21 cellular contexts compared by ENCODE assay signal in the genomic region with DNA sequence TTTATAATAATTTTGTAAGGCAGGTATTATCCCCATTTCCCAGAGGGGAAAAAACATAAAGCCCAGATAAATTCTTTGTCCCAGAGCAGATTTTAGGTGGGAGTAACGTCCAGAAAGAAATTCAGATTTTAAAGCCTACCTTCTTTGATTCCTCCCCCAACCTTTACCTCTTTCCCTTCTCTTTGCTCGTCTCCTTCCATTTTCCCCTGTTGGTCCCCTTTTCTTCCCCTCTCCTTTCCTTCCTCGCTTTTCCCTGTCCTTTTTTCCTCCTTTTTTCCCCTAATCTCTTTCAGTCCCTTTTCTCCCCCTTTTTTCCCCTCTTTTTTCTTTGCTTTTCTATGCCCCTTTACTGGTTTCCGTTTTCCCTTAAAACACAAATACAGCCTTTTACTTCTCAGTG. TPM values are rescaled to one million over a fixed set of nuclear protein-coding genes. Genes with fewer than 3 reads are reported as not detected.
DNase-seq lines count a peak whose midpoint lies in the region; ATAC-seq, FAIRE-seq and TF ChIP-seq lines count a peak whose summit lies in the region.
"Had no signal": no experiment of that assay in that cellular context is flagged by ENCODE, and none has a peak within 500 bp of the region (broad histone marks: within the 10 kb centered on the region; RNA-seq: fewer than 3 reads in every experiment).

No MANE protein-coding gene starts in this region.

- in situ Hi-C loops in HepG2 (cut with HindIII; ENCODE audit: extremely low pct_ligation_motif_present, low pct_unique_long_range_greater_than_20kb), result no loop called here

- no peak for TF ChIP-seq EP300 in HepG2 (IDR thresholded peaks at IDR 0.05; ENCODE audit: low read depth in 2 of 2, low read length in 2 of 2)
- TF ChIP-seq EP300 in HepG2 (CRISPR knock-in tag; IDR thresholded peaks at IDR 0.05; ENCODE audit: borderline replicate concordance), result no peak
- TF ChIP-seq EP300 in H1 (IDR thresholded peaks at IDR 0.05; ENCODE audit: borderline replicate concordance in 1 of 2, low read depth in 2 of 2, low read length in 2 of 2), result no peak

- CTCF ChIA-PET in HepG2 (lab: Yijun Ruan, JAX; ENCODE audit: low intra/inter-chr PET ratio, low total read pairs), result no interaction called here
- CTCF ChIA-PET in H1 (lab: Charles Lee; ENCODE audit: partially characterized antibody), result no interaction called here

- TF ChIP-seq POLR2A in HepG2 (IDR thresholded peaks at IDR 0.05; ENCODE audit: insufficient read depth in 1 of 2, low read depth in 2 of 2, low read length in 2 of 2), result no peak
- no peak for TF ChIP-seq POLR2A in right lobe of liver (IDR thresholded peaks at IDR 0.05)
- TF ChIP-seq POLR2A in H1 (IDR thresholded peaks at IDR 0.05; ENCODE audit: control extremely low read depth in 1 of 2, low read depth in 2 of 2, low read length in 2 of 2), result no peak

- no peak overlapping the region for H4K5ac ChIP-seq in H1 (ENCODE audit: insufficient read length, low read depth, low read length)

- no peak overlapping the region for H3K56ac ChIP-seq in H1 (replicated peaks; ENCODE audit: insufficient read length, low read depth, low read length)

- TF ChIP-seq CTCF in HepG2 (CRISPR knock-in tag; IDR thresholded peaks at IDR 0.05) (no peak), right lobe of liver (IDR thresholded peaks at IDR 0.05) (no peak), H1 (IDR thresholded peaks at IDR 0.05; ENCODE audit: control extremely low read depth in 1 of 3, insufficient read depth in 1 of 3, low read depth in 1 of 3, low read length in 3 of 3) (no peak), type B pancreatic cell (conservative IDR thresholded peaks at IDR 0.05) (no peak)

- H4K20me1 ChIP-seq in HepG2 (ENCODE audit: insufficient read depth, low read length), result no peaks in the 10 kb centered on the region
- H4K20me1 ChIP-seq in H1 (replicated peaks in 1 of 2; ENCODE audit: control insufficient read depth in 1 of 2, insufficient read depth in 2 of 2, low read length in 2 of 2), result no peaks in the 10 kb centered on the region
- H4K20me1 ChIP-seq: BLaER1 treated with 17β-estradiol and CSF1 and Interleukin-3, amounts not matched to agents 10 nM and 100 nM had no signal

- H4K8ac ChIP-seq in H1 (ENCODE audit: extremely low read depth, insufficient read depth, low read length), result no peak overlapping the region

- H3K14ac ChIP-seq in H1 (ENCODE audit: insufficient read length), result no peak overlapping the region

- H2BK120ac ChIP-seq in H1 (replicated peaks; ENCODE audit: low read depth, low read length), result no peak overlapping the region

- no peak overlapping the region for H3K9ac ChIP-seq in HepG2 (ENCODE audit: insufficient read depth, low read depth, low read length)
- H3K9ac ChIP-seq in H1 (replicated peaks in 1 of 4; ENCODE audit: extremely low read depth in 1 of 4, low read depth in 3 of 4, low read length in 3 of 4), result no peak overlapping the region
- H3K9ac ChIP-seq: BLaER1 treated with 17β-estradiol and CSF1 and Interleukin-3, amounts not matched to agents 10 nM and 100 nM had no signal

- BruUV-seq in HepG2 (replicated peaks; lab: Mats Ljungman, UMichigan), result no TSS peak

- H4K91ac ChIP-seq in H1 (replicated peaks; ENCODE audit: insufficient read length, low read length), result no peak overlapping the region

- TF ChIP-seq RAD21 in HepG2 (CRISPR knock-in tag; IDR thresholded peaks at IDR 0.05) (no peak), H1 (IDR thresholded peaks at IDR 0.05 in 1 of 2, conservative IDR thresholded peaks at IDR 0.05 in 1 of 2; ENCODE audit: low read depth in 2 of 2, low read length in 2 of 2) (no peak)

- H3K9me3 ChIP-seq in HepG2 (ENCODE audit: low read length) (no peaks in the 10 kb centered on the region), right lobe of liver (no peaks in the 10 kb centered on the region), H1 (ENCODE audit: insufficient read depth in 2 of 2, low read depth in 1 of 2, low read length in 1 of 2) (no peaks in the 10 kb centered on the region)
- H3K9me3 ChIP-seq: A549; BLaER1 treated with 17β-estradiol and CSF1 and Interleukin-3, amounts not matched to agents 10 nM and 100 nM; Caco-2 had no signal

- H2BK12ac ChIP-seq in H1 (ENCODE audit: low read depth, low read length), result no peak overlapping the region

- H3K79me2 ChIP-seq in HepG2 (ENCODE audit: insufficient read depth, low read length) (no peaks in the 10 kb centered on the region), H1 (ENCODE audit: control insufficient read depth in 1 of 2, insufficient read depth in 2 of 2, low read length in 2 of 2) (no peaks in the 10 kb centered on the region)

- FAIRE-seq in HepG2 (lab: Jason Lieb, UNC) (no peak), H1 (lab: Jason Lieb, UNC) (no peak)
- FAIRE-seq: A549, G401.6, GM12891, GM19239 had no signal

- no peak overlapping the region for H3K18ac ChIP-seq in H1 (ENCODE audit: extremely low read depth, low read length)

- H3K4me3 ChIP-seq in HepG2 (replicated peaks in 1 of 3; ENCODE audit: insufficient read depth in 1 of 3, low read depth in 2 of 3, low read length in 3 of 3) (no peak overlapping the region), right lobe of liver (no peak overlapping the region), H1 (ENCODE audit: extremely low read depth in 1 of 4, insufficient read depth in 2 of 4, low read depth in 3 of 4, low read length in 4 of 4) (no peak overlapping the region)
- H3K4me3 ChIP-seq: A549; BLaER1 treated with 17β-estradiol and CSF1 and Interleukin-3, amounts not matched to agents 10 nM and 100 nM had no signal

- no peak overlapping the region for H3K4ac ChIP-seq in H1 (replicated peaks; ENCODE audit: insufficient read length, low read depth, low read length)

- peak overlapping the region; percentile 22 for H3K27ac Mint-ChIP-seq in type B pancreatic cell
- H3K27ac Mint-ChIP-seq: B cell; CD4-positive, alpha-beta T cell; CD8-positive, alpha-beta T cell had no signal

- H3K36me3 ChIP-seq in HepG2 (replicated peaks in 1 of 2; ENCODE audit: control insufficient read depth in 1 of 2, insufficient read depth in 2 of 2, low read length in 2 of 2), result no peaks in the 10 kb centered on the region
- H3K36me3 ChIP-seq in right lobe of liver, result no peaks in the 10 kb centered on the region
- no peaks in the 10 kb centered on the region for H3K36me3 ChIP-seq in H1 (ENCODE audit: control insufficient read depth in 2 of 4, insufficient read depth in 4 of 4, low read length in 3 of 4)
- H3K36me3 ChIP-seq: BLaER1 treated with 17β-estradiol and CSF1 and Interleukin-3, amounts not matched to agents 10 nM and 100 nM had no signal

- DNase-seq in HepG2 (ENCODE audit: low spot score) (no peak), right lobe of liver (no peak), H1 (ENCODE audit: low read depth in 1 of 2, low spot score in 2 of 2) (no peak), type B pancreatic cell (ENCODE audit: extremely low spot score, unreplicated experiment) (no peak), NCI-H345 treated with DMSO at 0.1 percent for 48 hours (lab: John Stamatoyannopoulos, UW; ENCODE audit: unreplicated experiment) (no peak), T-helper 9 cell (no peak)
- DNase-seq: AML-193; Caco-2; Calu3; CD4-positive, alpha-beta T cell; CD8-positive, alpha-beta T cell; DMS79 treated with DMSO at 0.1 percent for 48 hours; GF-D8 had no signal

- 27% methylated on average over 4 of the region's 4 CpGs for WGBS in HepG2 (ENCODE audit: low lambda C conversion rate)
- 69% methylated on average over 3 of the region's 4 CpGs for WGBS in right lobe of liver (ENCODE audit: insufficient coverage, low coverage, low lambda C conversion rate, missing lambda C conversion rate)
- WGBS in H1 (ENCODE audit: extremely low coverage in 1 of 2, insufficient coverage in 1 of 2, insufficient read length in 1 of 2, insufficient replicate concordance in 2 of 2, low coverage in 1 of 2, low lambda C conversion rate in 2 of 2, missing lambda C conversion rate in 1 of 2), 2 experiments, result 82% methylated on average over 4 of the region's 4 CpGs; no CpG with 5 or more reads in 1 of the 2 experiments

- ATAC-seq in HepG2 (no peak), right lobe of liver (no peak)
- ATAC-seq: A549; CD8-positive, alpha-beta T cell had no signal

- intact Hi-C loops in HepG2 (cut with micrococcal nuclease; ENCODE audit: unreplicated experiment), result no loop called here
- intact Hi-C loops in right lobe of liver (cut with DNase I), result no loop called here

- POLR2A ChIA-PET in HepG2 (lab: Yijun Ruan, JAX) (no interaction called here), H1 (lab: Charles Lee; ENCODE audit: partially characterized antibody) (no interaction called here)

- H3K4me1 ChIP-seq in HepG2 (ENCODE audit: insufficient read depth, low read length) (no peaks in the 10 kb centered on the region), right lobe of liver (no peaks in the 10 kb centered on the region), H1 (replicated peaks in 1 of 4; ENCODE audit: control insufficient read depth in 3 of 4, insufficient read depth in 4 of 4, low read length in 3 of 4) (no peaks in the 10 kb centered on the region)
- H3K4me1 ChIP-seq: A549; BLaER1 treated with 17β-estradiol and CSF1 and Interleukin-3, amounts not matched to agents 10 nM and 100 nM; Caco-2 had no signal

- H3K9me3 Mint-ChIP-seq in type B pancreatic cell, result no peaks in the 10 kb centered on the region
- H3K9me3 Mint-ChIP-seq: CD4-positive, alpha-beta T cell; CD8-positive, alpha-beta T cell had no signal

- no peak overlapping the region for H2AK5ac ChIP-seq in H1 (ENCODE audit: low read depth, low read length)

- no peaks in the 10 kb centered on the region for H3K27me3 ChIP-seq in HepG2 (ENCODE audit: control insufficient read depth in 1 of 2, insufficient read depth in 2 of 2, low read length in 2 of 2)
- no peaks in the 10 kb centered on the region for H3K27me3 ChIP-seq in right lobe of liver
- no peaks in the 10 kb centered on the region for H3K27me3 ChIP-seq in H1 (replicated peaks in 1 of 4; ENCODE audit: control insufficient read depth in 3 of 4, extremely low read depth in 1 of 4, insufficient read depth in 3 of 4, low read length in 3 of 4)
- H3K27me3 ChIP-seq: BLaER1 treated with 17β-estradiol and CSF1 and Interleukin-3, amounts not matched to agents 10 nM and 100 nM had no signal

- no peak overlapping the region for H2BK5ac ChIP-seq in H1 (ENCODE audit: low read depth, low read length)

- no peaks in the 10 kb centered on the region for H3K4me1 Mint-ChIP-seq in type B pancreatic cell (ENCODE audit: unreplicated experiment)
- H3K4me1 Mint-ChIP-seq: B cell had no signal

- H2BK20ac ChIP-seq in H1 (ENCODE audit: low read length), result no peak overlapping the region

- H3K4me2 ChIP-seq in HepG2 (ENCODE audit: low read depth, low read length) (no peak overlapping the region), H1 (ENCODE audit: insufficient read depth in 1 of 2, low read depth in 2 of 2, low read length in 2 of 2) (no peak overlapping the region)
- H3K4me2 ChIP-seq: A549; BLaER1 treated with 17β-estradiol and CSF1 and Interleukin-3, amounts not matched to agents 10 nM and 100 nM had no signal

- no peak overlapping the region for H2BK15ac ChIP-seq in H1 (ENCODE audit: low read length)

- no peaks in the 10 kb centered on the region for H3K27me3 Mint-ChIP-seq in type B pancreatic cell

- H3K36me3 Mint-ChIP-seq in type B pancreatic cell, result no peaks in the 10 kb centered on the region
- H3K36me3 Mint-ChIP-seq: CD8-positive, alpha-beta T cell had no signal

- H3K79me1 ChIP-seq in H1 (ENCODE audit: low read depth, low read length), result no peaks in the 10 kb centered on the region

- H2AFZ ChIP-seq in HepG2 (ENCODE audit: low read length) (no peak overlapping the region), H1 (ENCODE audit: low read length) (peak overlapping the region; percentile 57; the same call in 1 of the 2 replicates)

- H3K23ac ChIP-seq in H1 (ENCODE audit: insufficient read length), result no peak overlapping the region

- H3K4me3 Mint-ChIP-seq in type B pancreatic cell, result no peak overlapping the region
- H3K4me3 Mint-ChIP-seq: B cell; CD4-positive, alpha-beta T cell; CD8-positive, alpha-beta T cell had no signal

- H3K27ac ChIP-seq in HepG2 (ENCODE audit: extremely low read length, insufficient read depth, low read length), result no peak overlapping the region
- no peak overlapping the region for H3K27ac ChIP-seq in right lobe of liver
- no peak overlapping the region for H3K27ac ChIP-seq in H1 (ENCODE audit: low read depth, low read length)
- H3K27ac ChIP-seq: 22Rv1; A549; BLaER1 treated with 17β-estradiol and CSF1 and Interleukin-3, amounts not matched to agents 10 nM and 100 nM; C4-2B had no signal

- no peaks in the 10 kb centered on the region for H3K23me2 ChIP-seq in H1 (ENCODE audit: low read depth, low read length)

RNA-seq across cellular contexts. Expression of a gene that starts 11.0 kb away (rescaled TPM):
- total RNA-seq in HepG2 (2016; rRNA removed; fragmentation: Illumina TruSeq; extraction: Trizol) (0.84 and 1.4 TPM in 2 replicates), right lobe of liver (1 to 10 TPM; 1.7 to 9.6 (median 4.3) TPM), type B pancreatic cell (ENCODE audit: low replicate concordance) (4.7 and 5.5 TPM in 2 replicates)
- total RNA-seq in HepG2 (2016; cell fraction: cytosol; rRNA removed; fragmentation: Illumina TruSeq; extraction: Trizol; ENCODE audit: low read depth), result 0.79 and 1.4 TPM in 2 replicates
- 0.91 and 1.5 TPM in 2 replicates for total RNA-seq in HepG2 (2016; cell fraction: insoluble cytoplasmic fraction; rRNA removed; fragmentation: Illumina TruSeq; extraction: Trizol)
- 0.62 and 0.86 TPM in 2 replicates for total RNA-seq in HepG2 (2016; cell fraction: membrane; rRNA removed; fragmentation: Illumina TruSeq; extraction: Trizol)
- 1.4 and 5.7 TPM in 2 replicates for total RNA-seq in HepG2 (2016; cell fraction: nucleus; rRNA removed; fragmentation: Illumina TruSeq; extraction: Trizol)
- polyA plus RNA-seq in HepG2 (2011; rRNA removed) (0.51 and 1.4 TPM in 2 replicates), H1 (2011; rRNA removed) (0.05 and 0.09 TPM in 2 replicates)
- polyA plus RNA-seq in HepG2 (2011; cell fraction: cytosol; rRNA removed), result 0.23 and 0.54 TPM in 2 replicates
- polyA plus RNA-seq in HepG2 (2011; cell fraction: nucleus; rRNA removed), result 1.2 and 1.6 TPM in 2 replicates
- 0.39 and 0.59 TPM in 2 replicates for polyA plus RNA-seq in HepG2 (2012)
- polyA plus RNA-seq in HepG2 (2016; cell fraction: cytosol; fragmentation: Illumina TruSeq; extraction: Trizol; ENCODE audit: low read depth), result 0.08 and 0.09 TPM in 2 replicates
- 0.33 and 0.58 TPM in 2 replicates for polyA plus RNA-seq in HepG2 (2016; cell fraction: insoluble cytoplasmic fraction; fragmentation: Illumina TruSeq; extraction: Trizol; ENCODE audit: low read depth)
- polyA plus RNA-seq in HepG2 (2016; cell fraction: membrane; fragmentation: Illumina TruSeq; extraction: Trizol; ENCODE audit: low read depth), result 0.02 and 0.40 TPM in 2 replicates
- 0.48 and 0.79 TPM in 2 replicates for polyA plus RNA-seq in HepG2 (2016; cell fraction: nucleus; fragmentation: Illumina TruSeq; extraction: Trizol; ENCODE audit: insufficient read depth, low read depth)
- polyA minus RNA-seq in HepG2 (2011; rRNA and poly(A)+ RNA removed; ENCODE audit: low replicate concordance), result 4.0 and 4.2 TPM in 2 replicates
- 2.2 and 2.4 TPM in 2 replicates for polyA minus RNA-seq in HepG2 (2011; cell fraction: cytosol; rRNA and poly(A)+ RNA removed)
- 9.5 and 13.1 TPM in 2 replicates for polyA minus RNA-seq in HepG2 (2011; cell fraction: nucleus; rRNA and poly(A)+ RNA removed)
- total RNA-seq in H1 (2021; fragmentation: NEBNext Ultra II Directional; extraction: Animal tissue kit (Norgen Biotek cat#: 25700)), result 0.61 and 0.89 TPM in 2 replicates
- 0.09 TPM for polyA plus RNA-seq in H1 (2011; cell fraction: cytosol; rRNA removed)
- polyA plus RNA-seq in H1 (2011; cell fraction: nucleus; rRNA removed), result 0.60 TPM
- polyA plus RNA-seq in H1 (2012, experiment 1 of 2), result 0.10 to 0.66 TPM (median 0.31 TPM) in 4 replicates
- not detected for polyA plus RNA-seq in H1 (2012, experiment 2 of 2)
- 0.24 TPM for polyA plus RNA-seq in H1 (2013, experiment 1 of 2)
- 0.17 TPM for polyA plus RNA-seq in H1 (2013, experiment 2 of 2)
- polyA minus RNA-seq in H1 (2011; rRNA and poly(A)+ RNA removed), result 2.6 and 5.2 TPM in 2 replicates
- 0.59 TPM for polyA minus RNA-seq in H1 (2011; cell fraction: cytosol; rRNA and poly(A)+ RNA removed)
- polyA minus RNA-seq in H1 (2011; cell fraction: nucleus; rRNA and poly(A)+ RNA removed), result 3.5 TPM
